ENCODE assay signal across 17 cellular contexts in genomic region chr15:61186905-61187865, GRCh38. TPM values are rescaled to one million over a fixed set of nuclear protein-coding genes. Genes with fewer than 3 reads are reported as not detected.
DNase-seq lines count a peak whose midpoint lies in the region; ATAC-seq and TF ChIP-seq lines count a peak whose summit lies in the region.
"Had no signal": no experiment of that assay in that cellular context is flagged by ENCODE, and none has a peak within 500 bp of the region (broad histone marks: within the 10 kb centered on the region; RNA-seq: fewer than 3 reads in every experiment).

No MANE protein-coding gene starts in this region.

- no peaks in the 10 kb centered on the region for H3K36me3 ChIP-seq in lung (ENCODE audit: control insufficient read depth in 2 of 2, insufficient read depth in 2 of 2, low read length in 2 of 2)
- no peaks in the 10 kb centered on the region for H3K36me3 ChIP-seq in uterus
- H3K36me3 ChIP-seq: SJCRH30, suprapubic skin had no signal

- peaks cover 0 to 9% of the 10 kb centered on the region in 2 donors for H3K4me1 ChIP-seq in lung (ENCODE audit: control insufficient read depth in 2 of 2, insufficient read depth in 2 of 2, low read length in 2 of 2)
- H3K4me1 ChIP-seq in uterus: no peaks in the 10 kb centered on the region
- H3K4me1 ChIP-seq: A549, foreskin keratinocyte, SJCRH30 had no signal

- H3K9me3 ChIP-seq in lung (ENCODE audit: control insufficient read depth in 2 of 2, insufficient read depth in 1 of 2, low read length in 1 of 2) (no peaks in the 10 kb centered on the region), uterus (no peaks in the 10 kb centered on the region)
- H3K9me3 ChIP-seq: A549, SJCRH30, suprapubic skin had no signal

- peak overlapping the region; percentile 28 for H3K4me3 ChIP-seq in coronary artery
- H3K4me3 ChIP-seq in lung: no peak overlapping the region
- peak overlapping the region in 1 of 2 donors; percentile 18 for H3K4me3 ChIP-seq in uterus
- H3K4me3 ChIP-seq: A549, SJCRH30, suprapubic skin had no signal

- no peak for TF ChIP-seq POLR2A in uterus (IDR thresholded peaks at IDR 0.05)

- intact Hi-C loops in uterus (cut with DNase I; ENCODE audit: low total_unique reads) (no loop called here), natural killer cell (cut with micrococcal nuclease) (no loop called here)

- 42 to 59% methylated on average over 20 of the region's 20 CpGs for WGBS in lung, 2 donors

- H3K27me3 ChIP-seq in lung (ENCODE audit: control insufficient read depth, insufficient read depth) (no peaks in the 10 kb centered on the region), uterus (no peaks in the 10 kb centered on the region)
- H3K27me3 ChIP-seq: SJCRH30, suprapubic skin had no signal

- H3K36me3 Mint-ChIP-seq in natural killer cell: no peaks in the 10 kb centered on the region
- peaks cover 3% of the 10 kb centered on the region for H3K36me3 Mint-ChIP-seq in effector memory CD8-positive, alpha-beta T cell (ENCODE audit: insufficient read depth)
- H3K36me3 Mint-ChIP-seq: naive thymus-derived CD4-positive, alpha-beta T cell had no signal

- no peak overlapping the region for H3K4me3 Mint-ChIP-seq in natural killer cell
- H3K4me3 Mint-ChIP-seq in effector memory CD8-positive, alpha-beta T cell: no peak overlapping the region
- H3K4me3 Mint-ChIP-seq: naive thymus-derived CD4-positive, alpha-beta T cell had no signal

- H3K27me3 Mint-ChIP-seq in natural killer cell (ENCODE audit: low read depth in 2 of 2): peaks cover 20 to 45% of the 10 kb centered on the region in 2 donors
- peaks cover 42 to 64% of the 10 kb centered on the region in 2 donors for H3K27me3 Mint-ChIP-seq in effector memory CD8-positive, alpha-beta T cell

- peak; percentile 48 for DNase-seq in NCI-H510A treated with DMSO at 0.1 percent for 48 hours (lab: John Stamatoyannopoulos, UW)
- no peak for DNase-seq in NCI-H510A (lab: John Stamatoyannopoulos, UW)
- DNase-seq in coronary artery (ENCODE audit: low spot score): no peak
- DNase-seq in lung (ENCODE audit: low spot score): peak; percentile 45
- peak; percentile 48 to 63 for DNase-seq in uterus
- no peak for DNase-seq in natural killer cell
- no peak for DNase-seq in effector memory CD8-positive, alpha-beta T cell
- DNase-seq: Calu3; dermis blood vessel endothelial cell; islet precursor cell; naive thymus-derived CD4-positive, alpha-beta T cell; NCI-H1092 treated with DMSO at 0.1 percent for 48 hours; SJCRH30 had no signal

- H3K4me1 Mint-ChIP-seq in natural killer cell: no peaks in the 10 kb centered on the region
- no peaks in the 10 kb centered on the region for H3K4me1 Mint-ChIP-seq in effector memory CD8-positive, alpha-beta T cell (ENCODE audit: low read depth in 2 of 2)
- H3K4me1 Mint-ChIP-seq: naive thymus-derived CD4-positive, alpha-beta T cell had no signal

- H3K27ac ChIP-seq in coronary artery (peak overlapping the region in 1 of 2 donors; percentile 9), lung (ENCODE audit: low read depth in 1 of 2, low read length in 1 of 2) (no peak overlapping the region), uterus (peak overlapping the region; percentile 49 to 64)
- H3K27ac ChIP-seq: A549, foreskin keratinocyte, SJCRH30, suprapubic skin had no signal

- ATAC-seq in lung (ENCODE audit: insufficient read depth, low FRiP score): no peak
- ATAC-seq in GM18861 (IDR thresholded peaks at IDR 0.05; ENCODE audit: unreplicated experiment): no peak
- ATAC-seq in natural killer cell: no peak
- no peak for ATAC-seq in effector memory CD8-positive, alpha-beta T cell (replicated peaks)
- ATAC-seq: A549; foreskin keratinocyte; naive thymus-derived CD4-positive, alpha-beta T cell had no signal

- TF ChIP-seq CTCF in coronary artery (IDR thresholded peaks at IDR 0.05) (no peak), lung (IDR thresholded peaks at IDR 0.05; ENCODE audit: control extremely low read depth, extremely low read depth) (no peak), uterus (IDR thresholded peaks at IDR 0.05) (no peak), natural killer cell (IDR thresholded peaks at IDR 0.05) (no peak)

- H3K9me3 Mint-ChIP-seq in natural killer cell: no peaks in the 10 kb centered on the region
- peaks cover 0 to 3% of the 10 kb centered on the region in 2 donors for H3K9me3 Mint-ChIP-seq in effector memory CD8-positive, alpha-beta T cell

- no peak overlapping the region for H3K27ac Mint-ChIP-seq in natural killer cell
- no peak overlapping the region for H3K27ac Mint-ChIP-seq in effector memory CD8-positive, alpha-beta T cell
- H3K27ac Mint-ChIP-seq: naive thymus-derived CD4-positive, alpha-beta T cell had no signal

RNA-seq across cellular contexts. Expression of gene RORA, which starts 41.9 kb away (rescaled TPM):
- total RNA-seq in lung (100 to 1,000 TPM in 1 of 2 donors, 10 to 100 TPM in 1; 25.0 to 111 TPM), uterus (10 to 100 TPM; 33.2 to 99.1 (median 57.6) TPM), natural killer cell (100 to 1,000 TPM; 162 to 211 (median 163) TPM)
- 1 to 10 TPM; 3.4 to 5.6 TPM for polyA plus RNA-seq in lung

Comparison
In these comparisons a context has a peak if more than half of its experiments do, and no peak if none do; other contexts are left out.
1. DNase-seq: peak in NCI-H510A treated with DMSO at 0.1 percent for 48 hours (single experiment), lung (single experiment) and uterus (2 of 2); none in NCI-H510A (single experiment), coronary artery (single experiment), natural killer cell (single experiment) and effector memory CD8-positive, alpha-beta T cell (0 of 3).
2. H3K27ac ChIP-seq: peak in uterus (2 of 2); none in lung (0 of 2).